30 cellular contexts compared by ENCODE assay signal in the genomic region with DNA sequence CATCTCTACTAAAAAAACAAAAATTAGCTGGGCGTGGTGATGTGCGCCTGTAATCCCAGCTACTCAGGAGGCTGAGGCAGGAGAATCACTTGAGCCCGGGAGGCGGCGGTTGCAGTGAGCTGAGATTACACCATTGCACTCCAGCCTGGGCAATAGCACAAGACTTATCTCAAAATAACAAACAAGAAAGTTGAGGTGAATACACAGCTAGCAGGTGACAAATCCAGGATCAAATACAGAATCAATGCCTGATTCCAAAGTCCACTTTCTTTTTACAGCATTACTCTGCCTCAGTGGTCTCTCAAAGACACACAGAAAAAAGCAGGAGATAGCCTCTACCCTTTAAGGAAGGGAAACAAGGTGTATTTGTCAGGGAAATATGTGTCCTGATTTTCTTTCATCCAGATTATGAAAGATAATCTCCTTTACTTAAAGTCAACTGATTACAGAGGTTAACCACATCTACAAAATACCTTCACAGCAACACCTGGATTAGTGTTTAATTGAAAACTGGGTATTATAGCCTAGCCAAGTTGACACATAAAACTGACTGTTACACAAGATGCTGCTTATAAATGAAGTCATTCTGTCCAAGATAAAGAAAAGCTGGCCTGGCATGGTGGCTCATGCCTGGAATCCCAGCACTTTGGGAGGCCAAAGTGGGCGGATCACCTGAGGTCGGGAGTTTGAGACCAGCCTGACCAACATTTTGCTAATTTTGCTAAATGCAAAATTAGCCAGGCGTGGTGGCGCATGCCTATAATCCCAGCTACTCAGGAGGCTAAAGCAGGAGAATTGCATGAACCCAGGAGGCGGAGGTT. TPM values are rescaled to one million over a fixed set of nuclear protein-coding genes. Genes with fewer than 3 reads are reported as not detected.
"Had no signal": no experiment of that assay in that cellular context is flagged by ENCODE, and none has a peak within 500 bp of the region (broad histone marks: within the 10 kb centered on the region; RNA-seq: fewer than 3 reads in every experiment).

No MANE protein-coding gene starts in this region.

- ATAC-seq: heart right ventricle; naive thymus-derived CD8-positive, alpha-beta T cell; sciatic nerve; stimulated activated effector memory CD8-positive, alpha-beta T cell treated with anti-CD3 and anti-CD28 coated beads, Interleukin-12 subunit alpha, Interleukin-12 subunit beta, amount 100 ng/mL, for 72 hours had no signal

- H3K4me3 ChIP-seq: coronary artery, esophagus squamous epithelium, heart right ventricle, ovary, testis, tibial artery had no signal

- H3K27ac ChIP-seq: coronary artery, esophagus squamous epithelium, heart right ventricle, ovary, testis, tibial artery had no signal

- H3K36me3 ChIP-seq: esophagus squamous epithelium, heart right ventricle, ovary, tibial artery had no signal

- DNase-seq: dermis blood vessel endothelial cell; effector memory CD4-positive, alpha-beta T cell; erythroblast; esophagus squamous epithelium; foreskin melanocyte; glutamatergic neuron; heart right ventricle; hypothalamus; mammary epithelial cell; mesendoderm; midbrain; naive thymus-derived CD8-positive, alpha-beta T cell; nephron progenitor cell; occipital lobe; ovary; stimulated activated CD4-positive, alpha-beta T cell treated with anti-CD3 and anti-CD28 coated beads, Interleukin-2, amount 100 ng/mL, for 24 hours; stimulated activated CD4-positive, alpha-beta T cell treated with anti-CD3 and anti-CD28 coated beads, Interleukin-4, amount 100 ng/mL, for 24 hours; stimulated activated naive CD4-positive, alpha-beta T cell treated with Interleukin-2 at 50 U/mL for 16 hours; substantia nigra; testis; tibial artery had no signal

- H3K9me3 ChIP-seq: esophagus squamous epithelium, heart right ventricle, ovary, testis, tibial artery had no signal

- H3K27me3 ChIP-seq: esophagus squamous epithelium, ovary, testis, tibial artery had no signal

- FAIRE-seq: endometrium, keratinocyte had no signal

RNA-seq across cellular contexts. Expression of gene CCR8, which starts 49.7 kb away (rescaled TPM):
- total RNA-seq: dermis blood vessel endothelial cell; heart right ventricle; lower leg skin; mammary epithelial cell; myocyte; naive thymus-derived CD8-positive, alpha-beta T cell; occipital lobe; ovary; posterior vena cava; sciatic nerve; testis; urinary bladder had no signal
- polyA plus RNA-seq: heart right ventricle, keratinocyte, mammary epithelial cell, urinary bladder had no signal
